8 cellular contexts compared by ENCODE assay signal in genomic region chr10:103966671-103967432, GRCh38. TPM values are rescaled to one million over a fixed set of nuclear protein-coding genes. Genes with fewer than 3 reads are reported as not detected.
DNase-seq lines count a peak whose midpoint lies in the region; ATAC-seq and TF ChIP-seq lines count a peak whose summit lies in the region.

SLK (plus strand) TSS chr10:103967140; CDS start chr10:103967746, 606 bp downstream.

- peak within 1 kb of the TSS; percentile 76 for H3K4me3 ChIP-seq in DOHH2 (ENCODE audit: low read length)
- H3K4me3 ChIP-seq in fibroblast of villous mesenchyme (ENCODE audit: low read depth, low read length): peak within 1 kb of the TSS; percentile 91
- H3K4me3 ChIP-seq in stomach: peak within 1 kb of the TSS; percentile 79 to 99 (median 88)

- H3K27me3 ChIP-seq in DOHH2 (ENCODE audit: control insufficient read depth, low read length): no peaks in the 10 kb centered on the region
- no peaks in the 10 kb centered on the region for H3K27me3 ChIP-seq in stomach

- peak within 1 kb of the TSS; percentile 97 for H3K27ac Mint-ChIP-seq in neural crest cell (ENCODE audit: unreplicated experiment)

- peak within 1 kb of the TSS; percentile 31 for H3K27ac ChIP-seq in DOHH2 (ENCODE audit: low read depth, low read length)
- H3K27ac ChIP-seq in stomach: peak within 1 kb of the TSS; percentile 94 to 100 (median 98)

- H3K4me1 Mint-ChIP-seq in neural crest cell: peaks cover 41% of the 10 kb centered on the region

- no peaks in the 10 kb centered on the region for H3K9me3 Mint-ChIP-seq in neural crest cell

- 0 to 1% (median 1%) methylated on average over 10 to 86 of the region's 90 CpGs for WGBS in stomach, 5 donors

- peaks cover 47% of the 10 kb centered on the region for H3K79me2 ChIP-seq in DOHH2 (ENCODE audit: control insufficient read depth, low read length)

- H3F3A ChIP-seq in DOHH2 (ENCODE audit: control insufficient read depth, insufficient read depth): no peaks in the 10 kb centered on the region

- in situ Hi-C loops in KBM-7 (cut with MboI; ENCODE audit: low pct_unique_long_range_greater_than_20kb, low sequenced_read_pairs): no loop called here

- peak; percentile 77 for ATAC-seq in GM21717 (IDR thresholded peaks at IDR 0.05; ENCODE audit: unreplicated experiment)

- intact Hi-C loops in stomach (cut with DNase I; ENCODE audit: low total_unique reads): no loop called here

- peak in 1 of 4 donors; percentile 17 for TF ChIP-seq POLR2A in stomach (IDR thresholded peaks at IDR 0.05)

- peak; percentile 85 for DNase-seq in KBM-7
- DNase-seq in SHP77 treated with DMSO at 0.1 percent for 48 hours (lab: John Stamatoyannopoulos, UW): peak; percentile 40
- DNase-seq in activated gamma-delta T cell (lab: John Stamatoyannopoulos, UW): peak; percentile 84
- peak; percentile 77 for DNase-seq in fibroblast of villous mesenchyme (ENCODE audit: low read depth)
- DNase-seq in neural crest cell (ENCODE audit: low read depth, low spot score): peak; percentile 70
- DNase-seq in stomach: peak; percentile 85

- H3K36me3 ChIP-seq in DOHH2 (ENCODE audit: control insufficient read depth, low read length) (no peaks in the 10 kb centered on the region), stomach (no peaks in the 10 kb centered on the region)

- H3K9me2 ChIP-seq in DOHH2 (replicated peaks; ENCODE audit: control insufficient read depth, low read length): no peaks in the 10 kb centered on the region

- no peaks in the 10 kb centered on the region for H3K27me3 Mint-ChIP-seq in neural crest cell (ENCODE audit: low read depth)

- TF ChIP-seq EP300 in stomach (IDR thresholded peaks at IDR 0.05): no peak

- H3K4me1 ChIP-seq in DOHH2 (ENCODE audit: control insufficient read depth, low read length) (peaks cover 28% of the 10 kb centered on the region), stomach (peaks cover 12 to 48% (median 29%) of the 10 kb centered on the region in 4 donors)

- TF ChIP-seq CTCF in DOHH2 (IDR thresholded peaks at IDR 0.05; ENCODE audit: low read depth, low read length, poor library complexity, severe bottlenecking) (no peak), fibroblast of villous mesenchyme (IDR thresholded peaks at IDR 0.05; ENCODE audit: insufficient read depth, low read depth, low read length) (no peak), neural crest cell (conservative IDR thresholded peaks at IDR 0.05) (no peak), stomach (IDR thresholded peaks at IDR 0.05) (no peak)

- no peaks in the 10 kb centered on the region for H3K9me3 ChIP-seq in DOHH2 (ENCODE audit: control insufficient read depth, insufficient read depth, low read length)
- H3K9me3 ChIP-seq in stomach: no peaks in the 10 kb centered on the region

- H4K20me1 ChIP-seq in DOHH2 (ENCODE audit: control insufficient read depth, insufficient read depth, low read depth, low read length): no peaks in the 10 kb centered on the region; the same call in 1 of the 2 replicates

- peak within 1 kb of the TSS; percentile 75 for H3K4me2 ChIP-seq in DOHH2 (ENCODE audit: low read length)

- no peaks in the 10 kb centered on the region for H3K36me3 Mint-ChIP-seq in neural crest cell (ENCODE audit: low read depth)

- H3K4me3 Mint-ChIP-seq in neural crest cell: peak within 1 kb of the TSS; percentile 98

RNA-seq across cellular contexts. Expression of gene SLK, which starts in this region (rescaled TPM):
- total RNA-seq in fibroblast of villous mesenchyme (48.8 and 52.2 TPM in 2 replicates), neural crest cell (28.4 and 30.0 TPM in 2 replicates), stomach (10 to 100 TPM; 46.9 to 94.5 (median 61.3) TPM)
- 10 to 100 TPM; 10.1 to 17.3 (median 11.4) TPM for polyA plus RNA-seq in stomach

Comparison
In these comparisons a context has a peak if more than half of its experiments do, and no peak if none do; other contexts are left out.
1. Peak in every context shown above with its lines: DNase-seq, ATAC-seq, H3K4me3 ChIP-seq and H3K27ac ChIP-seq.